ENCODE assay signal across 20 cellular contexts in genomic region chr6:35794536-35795452, GRCh38. TPM values are rescaled to one million over a fixed set of nuclear protein-coding genes. Genes with fewer than 3 reads are reported as not detected.
A peak's percentile ranks its signal among the peaks of the same experiment; 100 is the strongest.
DNase-seq lines count a peak whose midpoint lies in the region; ATAC-seq and TF ChIP-seq lines count a peak whose summit lies in the region.
"Had no signal": no experiment of that assay in that cellular context is flagged by ENCODE, and none has a peak within 500 bp of the region (broad histone marks: within the 10 kb centered on the region; RNA-seq: fewer than 3 reads in every experiment).

No MANE protein-coding gene starts in this region.

- H3K27me3 ChIP-seq in H7 (ENCODE audit: control insufficient read depth, insufficient read depth, low read length) (peaks cover 2% of the 10 kb centered on the region; the same call in 1 of the 2 replicates), upper lobe of right lung (peaks cover 19% of the 10 kb centered on the region)

- no peak overlapping the region for H3K4me3 ChIP-seq in H7 (ENCODE audit: insufficient read depth, low read depth, low read length)
- no peak overlapping the region for H3K4me3 ChIP-seq in upper lobe of right lung
- H3K4me3 ChIP-seq: A549, GM12878 had no signal

- intact Hi-C loops in upper lobe of right lung (cut with DNase I): no loop called here

- no peak overlapping the region for H3K27ac Mint-ChIP-seq in chondrocyte (ENCODE audit: unreplicated experiment)
- H3K27ac Mint-ChIP-seq: CD4-positive, alpha-beta T cell; HFFc6 had no signal

- H3K36me3 ChIP-seq in H7 (replicated peaks; ENCODE audit: control insufficient read depth, insufficient read depth, low read length) (no peaks in the 10 kb centered on the region), upper lobe of right lung (no peaks in the 10 kb centered on the region)

- no peak overlapping the region for H3K27ac ChIP-seq in upper lobe of right lung
- H3K27ac ChIP-seq: A549, KMS-11 had no signal

- TF ChIP-seq CTCF in chondrocyte (IDR thresholded peaks at IDR 0.05): no peak
- no peak for TF ChIP-seq CTCF in upper lobe of right lung (IDR thresholded peaks at IDR 0.05)

- H3K9me3 ChIP-seq in upper lobe of right lung: no peaks in the 10 kb centered on the region
- H3K9me3 ChIP-seq: Caco-2, SK-N-SH had no signal

- H3K36me3 Mint-ChIP-seq in chondrocyte (ENCODE audit: low read depth): peaks cover 2% of the 10 kb centered on the region

- no peaks in the 10 kb centered on the region for H3K4me1 Mint-ChIP-seq in chondrocyte (ENCODE audit: low read depth)

- peaks cover 34% of the 10 kb centered on the region for H3K27me3 Mint-ChIP-seq in chondrocyte (ENCODE audit: low read depth)

- no peaks in the 10 kb centered on the region for H3K4me1 ChIP-seq in upper lobe of right lung
- H3K4me1 ChIP-seq: A549 had no signal

- ATAC-seq in upper lobe of right lung (peak; percentile 17), GM18517 (IDR thresholded peaks at IDR 0.05; ENCODE audit: unreplicated experiment) (no peak)
- ATAC-seq: A549, GM12878 had no signal

- H3K9me3 Mint-ChIP-seq in chondrocyte (ENCODE audit: low read depth): no peaks in the 10 kb centered on the region
- H3K9me3 Mint-ChIP-seq: CD4-positive, alpha-beta T cell; HFFc6 had no signal

- H3K4me3 Mint-ChIP-seq in chondrocyte (ENCODE audit: unreplicated experiment): no peak overlapping the region
- H3K4me3 Mint-ChIP-seq: CD4-positive, alpha-beta T cell; HFFc6 had no signal

- DNase-seq in H7 (peak; percentile 33), chondrocyte (ENCODE audit: low spot score) (peak; percentile 60), upper lobe of right lung (no peak), NCI-H510A (lab: John Stamatoyannopoulos, UW) (no peak)
- DNase-seq: Caco-2; CD4-positive, alpha-beta T cell; GF-D8; HFFc6; MV-4-11; NCI-H187; NCI-H2107; NCI-H510A treated with DMSO at 0.1 percent for 48 hours; NCI-H774; RPMI8226; SHP77 treated with DMSO at 0.1 percent for 48 hours; SK-N-SH had no signal

RNA-seq across cellular contexts. Expression of gene CLPS, which starts 2.3 kb away (rescaled TPM):
- not detected in 2 replicates for total RNA-seq in H7 (2014; rRNA removed; shearing (Covaris generic))
- total RNA-seq in chondrocyte (not detected in 3 replicates), upper lobe of right lung (not detected)
- total RNA-seq: Caco-2; CD4-positive, alpha-beta T cell; HFFc6 had no signal

RNA-seq across cellular contexts. Expression of gene LHFPL5, which starts 10.4 kb away (rescaled TPM):
- total RNA-seq in H7 (2014; rRNA removed; shearing (Covaris generic)): not detected in 2 replicates
- total RNA-seq in chondrocyte: not detected in 3 replicates
- not detected for total RNA-seq in upper lobe of right lung
- total RNA-seq: Caco-2; CD4-positive, alpha-beta T cell; HFFc6 had no signal

RNA-seq across cellular contexts. Expression of gene CLPSL1, which starts 14.0 kb away (rescaled TPM):
- not detected in 2 replicates for total RNA-seq in H7 (2014; rRNA removed; shearing (Covaris generic))
- total RNA-seq in chondrocyte (not detected in 3 replicates), upper lobe of right lung (not detected)
- total RNA-seq: Caco-2; CD4-positive, alpha-beta T cell; GM12878; HFFc6 had no signal

RNA-seq across cellular contexts. Expression of gene CLPSL2, which starts 18.4 kb away (rescaled TPM):
- total RNA-seq in H7 (2014; rRNA removed; shearing (Covaris generic)): 4.2 and 10.8 TPM in 2 replicates
- total RNA-seq in chondrocyte (not detected in 3 replicates), upper lobe of right lung (not detected)
- total RNA-seq: CD4-positive, alpha-beta T cell; HFFc6 had no signal

RNA-seq across cellular contexts. Expression of gene ARMC12, which starts 58.0 kb away (rescaled TPM):
- total RNA-seq in H7 (2014; rRNA removed; shearing (Covaris generic)): 0.94 and 3.0 TPM in 2 replicates
- total RNA-seq in chondrocyte: 1.8 to 1.9 TPM (median 1.8 TPM) in 3 replicates
- 0.52 TPM for total RNA-seq in upper lobe of right lung
- total RNA-seq: Caco-2 had no signal

Comparison
In these comparisons a context has a peak if more than half of its experiments do, and no peak if none do; other contexts are left out.
1. DNase-seq: peak in H7 (single experiment) and chondrocyte (single experiment); none in upper lobe of right lung (single experiment) and NCI-H510A (single experiment).